Comparison of ENCODE assay signal across 27 cellular contexts in the genomic region with DNA sequence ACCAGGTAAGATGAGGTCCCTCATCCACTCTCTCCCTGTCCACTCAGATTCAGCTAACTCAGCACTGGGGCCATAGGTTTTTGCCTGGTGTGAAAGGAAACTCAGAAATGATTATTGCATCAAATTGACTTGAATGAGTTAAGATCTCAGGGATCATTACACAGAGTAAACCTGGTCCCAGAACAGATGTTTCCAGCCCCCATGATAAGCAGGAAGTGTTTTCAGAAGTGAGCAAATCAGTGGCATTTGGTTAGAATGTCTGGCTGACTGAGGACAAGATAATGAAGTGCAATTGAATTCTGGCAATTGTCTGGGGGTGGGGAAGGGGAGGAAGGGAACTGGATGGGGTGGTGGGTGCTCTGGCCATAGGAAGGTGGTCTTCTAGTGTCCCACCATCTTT.
"Had no signal": no experiment of that assay in that cellular context is flagged by ENCODE, and none has a peak within 500 bp of the region (broad histone marks: within the 10 kb centered on the region; RNA-seq: fewer than 3 reads in every experiment).

No MANE protein-coding gene starts in this region.

- ATAC-seq: left lung; lower lobe of right lung; pancreas; sciatic nerve; stimulated activated naive B cell treated with anti-CD40 and anti-IgM and Interleukin-4, amounts not matched to agents 10 μg/mL and 1 μg/mL and 100 μg/mL, for 72 hours; upper lobe of right lung had no signal

- H3K4me1 Mint-ChIP-seq: mesothelial cell of epicardium; naive B cell; stimulated activated naive B cell treated with anti-CD40 and anti-IgM and Interleukin-4, amounts not matched to agents 10 μg/mL and 1 μg/mL and 100 μg/mL, for 72 hours had no signal

- H3K36me3 ChIP-seq: brain microvascular endothelial cell, left lung, lower lobe of right lung, pancreas, prostate gland, stomach, thyroid gland, upper lobe of right lung had no signal

- H3K4me3 ChIP-seq: coronary artery, left lung, lower lobe of right lung, pancreas, prostate gland, stomach, thyroid gland, upper lobe of right lung had no signal

- H3K9me3 ChIP-seq: left lung, lower lobe of right lung, pancreas, prostate gland, stomach, thyroid gland, upper lobe of right lung had no signal

- H3K27me3 ChIP-seq: brain microvascular endothelial cell, left lung, pancreas, stomach, thyroid gland, upper lobe of right lung had no signal

- DNase-seq: activated CD4-positive, alpha-beta T cell treated with anti-CD3 and anti-CD28 coated beads for 48 hours; activated CD4-positive, alpha-beta T cell treated with anti-CD3 and anti-CD28 coated beads, Interleukin-2, amount 50 U/mL, for 48 hours; activated CD8-positive, alpha-beta memory T cell treated with anti-CD3 and anti-CD28 coated beads, Interleukin-2, amount 50 U/mL, for 4 hours; activated gamma-delta T cell; activated naive CD4-positive, alpha-beta T cell treated with anti-CD3 and anti-CD28 coated beads, Interleukin-2, amount 50 U/mL, for 16 hours; activated T-cell treated with anti-CD3 and anti-CD28 coated beads, Interleukin-2, amount 50 U/mL, for 1 hour; amniotic stem cell; brain microvascular endothelial cell; left lung; lower lobe of right lung; naive B cell; nucleus accumbens; pancreas; retina; small intestine; stimulated activated CD4-positive, alpha-beta T cell treated with anti-CD3 and anti-CD28 coated beads, Interleukin-4, amount 100 ng/mL, for 24 hours; stimulated activated naive B cell treated with anti-CD40 and anti-IgM and Interleukin-4, amounts not matched to agents 10 μg/mL and 1 μg/mL and 100 μg/mL, for 72 hours; stomach; T-helper 9 cell; thyroid gland; upper lobe of right lung had no signal

- H3K27ac ChIP-seq: brain microvascular endothelial cell, coronary artery, left lung, lower lobe of right lung, pancreas, prostate gland, stomach, thyroid gland, upper lobe of right lung, VCaP had no signal

- H3K4me3 Mint-ChIP-seq: mesothelial cell of epicardium; naive B cell; stimulated activated naive B cell treated with anti-CD40 and anti-IgM and Interleukin-4, amounts not matched to agents 10 μg/mL and 1 μg/mL and 100 μg/mL, for 72 hours; T-helper 1 cell treated with Interleukin-12 subunit alpha and Interleukin-12 subunit beta and Interleukin-4 antibody, amounts not matched to agents 30 μg/mL and 1 μg/mL, for 36 hours had no signal

- H3K9me3 Mint-ChIP-seq: mesothelial cell of epicardium; naive B cell; stimulated activated naive B cell treated with anti-CD40 and anti-IgM and Interleukin-4, amounts not matched to agents 10 μg/mL and 1 μg/mL and 100 μg/mL, for 72 hours; T-helper 1 cell treated with Interleukin-12 subunit alpha and Interleukin-12 subunit beta and Interleukin-4 antibody, amounts not matched to agents 30 μg/mL and 1 μg/mL, for 36 hours had no signal

- H3K4me1 ChIP-seq: left lung, lower lobe of right lung, pancreas, prostate gland, stomach, thyroid gland, upper lobe of right lung had no signal

- H3K27ac Mint-ChIP-seq: mesothelial cell of epicardium; naive B cell; stimulated activated naive B cell treated with anti-CD40 and anti-IgM and Interleukin-4, amounts not matched to agents 10 μg/mL and 1 μg/mL and 100 μg/mL, for 72 hours; T-helper 1 cell treated with Interleukin-12 subunit alpha and Interleukin-12 subunit beta and Interleukin-4 antibody, amounts not matched to agents 30 μg/mL and 1 μg/mL, for 36 hours had no signal

- H3K27me3 Mint-ChIP-seq: naive B cell; stimulated activated naive B cell treated with anti-CD40 and anti-IgM and Interleukin-4, amounts not matched to agents 10 μg/mL and 1 μg/mL and 100 μg/mL, for 72 hours had no signal

- H3K36me3 Mint-ChIP-seq: mesothelial cell of epicardium; naive B cell; stimulated activated naive B cell treated with anti-CD40 and anti-IgM and Interleukin-4, amounts not matched to agents 10 μg/mL and 1 μg/mL and 100 μg/mL, for 72 hours had no signal
